Comparison of ENCODE assay signal across 8 cellular contexts in genomic region chr12:122422769-122423257, GRCh38. TPM values are rescaled to one million over a fixed set of nuclear protein-coding genes. Genes with fewer than 3 reads are reported as not detected.
DNase-seq lines count a peak whose midpoint lies in the region.

No MANE protein-coding gene starts in this region.

- H3K27me3 ChIP-seq in endocrine pancreas (ENCODE audit: control insufficient read depth, insufficient read depth, low read length): no peaks in the 10 kb centered on the region

- peak overlapping the region; percentile 68 for H3K4me3 ChIP-seq in endocrine pancreas (ENCODE audit: control insufficient read depth, insufficient read depth, low read length)

- H3K9ac ChIP-seq in endocrine pancreas (ENCODE audit: control insufficient read depth, insufficient read depth, low read length): peak overlapping the region; percentile 88

- H3K36me3 ChIP-seq in endocrine pancreas (ENCODE audit: control insufficient read depth, insufficient read depth, low read length): no peaks in the 10 kb centered on the region

- no peaks in the 10 kb centered on the region for H3K4me1 ChIP-seq in endocrine pancreas (ENCODE audit: control insufficient read depth, insufficient read depth, low read length)

- H3K27me3 Mint-ChIP-seq in activated CD4-positive, alpha-beta T cell treated with anti-CD3 and anti-CD28 coated beads, Interleukin-2, amount 10 ng/mL, durations not matched to agents 24 days and 14 days: peaks cover 1% of the 10 kb centered on the region

- peak overlapping the region; percentile 88 for H3K4me3 Mint-ChIP-seq in activated CD4-positive, alpha-beta T cell treated with anti-CD3 and anti-CD28 coated beads, Interleukin-2, amount 10 ng/mL, durations not matched to agents 24 days and 14 days

- intact Hi-C loops in activated CD4-positive, alpha-beta T cell treated with anti-CD3 and anti-CD28 coated beads, Interleukin-2, amount 10 ng/mL, durations not matched to agents 24 days and 14 days (cut with micrococcal nuclease): loop anchor here (1.0 kb wide), 2 partner anchors 30 to 48 kb away; no protein-coding TSS in a partner anchor

- peak; percentile 25 to 39 for DNase-seq in NCI-H2081 (lab: John Stamatoyannopoulos, UW)
- DNase-seq in NCI-H2081 treated with DMSO at 0.1 percent for 48 hours (lab: John Stamatoyannopoulos, UW): no peak
- peak; percentile 65 for DNase-seq in LHCN-M2 (ENCODE audit: low read depth)
- DNase-seq in activated CD4-positive, alpha-beta T cell treated with anti-CD3 and anti-CD28 coated beads, Interleukin-2, amount 10 ng/mL, durations not matched to agents 24 days and 14 days: peak; percentile 78
- peak; percentile 53 for DNase-seq in myocyte (ENCODE audit: low read depth)
- peak in 18 of 49 donors; percentile 10 to 73 (median 38) for DNase-seq in substantia nigra (lab: John Stamatoyannopoulos, UW)
- DNase-seq in amniotic stem cell (lab: John Stamatoyannopoulos, UW): no peak

- H3K9me3 Mint-ChIP-seq in activated CD4-positive, alpha-beta T cell treated with anti-CD3 and anti-CD28 coated beads, Interleukin-2, amount 10 ng/mL, durations not matched to agents 24 days and 14 days: no peaks in the 10 kb centered on the region

- peaks cover 27% of the 10 kb centered on the region for H3K4me1 Mint-ChIP-seq in activated CD4-positive, alpha-beta T cell treated with anti-CD3 and anti-CD28 coated beads, Interleukin-2, amount 10 ng/mL, durations not matched to agents 24 days and 14 days

- no peaks in the 10 kb centered on the region for H3K9me3 ChIP-seq in endocrine pancreas (ENCODE audit: control insufficient read depth, low read length)

- H3K27ac Mint-ChIP-seq in activated CD4-positive, alpha-beta T cell treated with anti-CD3 and anti-CD28 coated beads, Interleukin-2, amount 10 ng/mL, durations not matched to agents 24 days and 14 days: peak overlapping the region; percentile 90

- H3K27ac ChIP-seq in substantia nigra (ENCODE audit: low read depth, low read length, poor library complexity, severe bottlenecking): peak overlapping the region; percentile 73

- H3K36me3 Mint-ChIP-seq in activated CD4-positive, alpha-beta T cell treated with anti-CD3 and anti-CD28 coated beads, Interleukin-2, amount 10 ng/mL, durations not matched to agents 24 days and 14 days (ENCODE audit: low read depth): peaks cover 2% of the 10 kb centered on the region

RNA-seq across cellular contexts. Expression of gene CLIP1, which starts 0.3 kb away (rescaled TPM):
- total RNA-seq in LHCN-M2 (2014; rRNA removed) (35.1 and 38.3 TPM in 2 replicates), myocyte (51.2 and 52.2 TPM in 2 replicates)
- polyA plus RNA-seq in LHCN-M2 (2012): 14.6 TPM
- 60.8 and 66.1 TPM in 2 replicates for total RNA-seq in activated CD4-positive, alpha-beta T cell treated with anti-CD3 and anti-CD28 coated beads, Interleukin-2, amount 10 ng/mL, durations not matched to agents 24 days and 14 days
- 36.1 TPM for polyA plus RNA-seq in myocyte (2012)

Comparison
In these comparisons a context has a peak if more than half of its experiments do, and no peak if none do; other contexts are left out.
1. DNase-seq: peak in NCI-H2081 (2 of 2), LHCN-M2 (single experiment), activated CD4-positive, alpha-beta T cell treated with anti-CD3 and anti-CD28 coated beads, Interleukin-2, amount 10 ng/mL, durations not matched to agents 24 days and 14 days (single experiment) and myocyte (single experiment); none in NCI-H2081 treated with DMSO at 0.1 percent for 48 hours (single experiment) and amniotic stem cell (single experiment).